ENCODE assay signal across 8 cellular contexts in genomic region chr7:100088621-100089457, GRCh38. TPM values are rescaled to one million over a fixed set of nuclear protein-coding genes. Genes with fewer than 3 reads are reported as not detected.
DNase-seq lines count a peak whose midpoint lies in the region; ATAC-seq and TF ChIP-seq lines count a peak whose summit lies in the region.

TSS of gene COPS6 (plus strand) at chr7:100088969. CDS start at chr7:100088991, 22 bp downstream.

- in situ Hi-C loops in astrocyte of the cerebellum (cut with HindIII; ENCODE audit: low sequenced_read_pairs) = no loop called here

- no peaks in the 10 kb centered on the region for H3K27me3 ChIP-seq in CD4-positive, alpha-beta memory T cell (ENCODE audit: insufficient read depth, low read length)
- no peaks in the 10 kb centered on the region for H3K27me3 ChIP-seq in uterus

- H3K36me3 ChIP-seq in CD4-positive, alpha-beta memory T cell (ENCODE audit: insufficient read depth, low read length) = peaks cover 37% of the 10 kb centered on the region
- H3K36me3 ChIP-seq in uterus = no peaks in the 10 kb centered on the region

- intact Hi-C loops in CD4-positive, alpha-beta memory T cell (cut with micrococcal nuclease) = loop anchor here (1.0 to 10.0 kb wide), 2 partner anchors 11 to 534 kb away; partner anchors contain the start of genes FAM200A and ZNF655
- intact Hi-C loops in uterus (cut with DNase I; ENCODE audit: low total_unique reads) = no loop called here

- peak within 1 kb of the TSS; percentile 57 to 82 for H3K4me3 ChIP-seq in CD4-positive, alpha-beta memory T cell (ENCODE audit: low read length in 2 of 2)
- H3K4me3 ChIP-seq in astrocyte of the cerebellum (ENCODE audit: low read depth, low read length) (peak within 1 kb of the TSS; percentile 89), uterus (peak within 1 kb of the TSS; percentile 80 to 97)

- peak; percentile 52 for ATAC-seq in GM21447 (IDR thresholded peaks at IDR 0.05; ENCODE audit: unreplicated experiment)

- H3K27me3 Mint-ChIP-seq in CD4-positive, alpha-beta memory T cell = no peaks in the 10 kb centered on the region

- DNase-seq in CD4-positive, alpha-beta memory T cell = peak; percentile 83 to 91 (median 85)
- DNase-seq in NCI-H1092 treated with DMSO at 0.1 percent for 48 hours (lab: John Stamatoyannopoulos, UW) (peak; percentile 79), T-helper 22 cell (ENCODE audit: low read depth) (peak; percentile 80), astrocyte of the cerebellum (ENCODE audit: low read depth) (no peak), hepatic stellate cell (ENCODE audit: low spot score) (peak; percentile 68), renal cortical epithelial cell (ENCODE audit: low read depth) (no peak), uterus (peak; percentile 75 to 82)

- H3K4me1 Mint-ChIP-seq in CD4-positive, alpha-beta memory T cell = peaks cover 15 to 35% (median 27%) of the 10 kb centered on the region in 4 donors

- no peaks in the 10 kb centered on the region for H3K9me3 ChIP-seq in CD4-positive, alpha-beta memory T cell (ENCODE audit: control insufficient read depth in 1 of 2, low read length in 2 of 2)
- no peaks in the 10 kb centered on the region for H3K9me3 ChIP-seq in uterus

- peaks cover 26 to 46% of the 10 kb centered on the region in 2 donors for H3K36me3 Mint-ChIP-seq in CD4-positive, alpha-beta memory T cell

- POLR2A ChIA-PET in CD4-positive, alpha-beta memory T cell (lab: Charles Lee; ENCODE audit: partially characterized antibody) = interaction anchor here (0.6 to 6.2 kb wide), 7 partner anchors 12 to 340 kb away, joined by 3 to 83 read pairs (median 7); partner anchors contain the start of genes AP4M1, CNPY4, MBLAC1 and MCM7

- TF ChIP-seq POLR2A in uterus (IDR thresholded peaks at IDR 0.05) = peak; percentile 52 to 80

- peaks cover 0 to 2% (median 0%) of the 10 kb centered on the region in 8 donors for H3K9me3 Mint-ChIP-seq in CD4-positive, alpha-beta memory T cell

- peak within 1 kb of the TSS; percentile 90 to 97 (median 95) for H3K27ac Mint-ChIP-seq in CD4-positive, alpha-beta memory T cell

- no peak for TF ChIP-seq CTCF in astrocyte of the cerebellum (IDR thresholded peaks at IDR 0.05; ENCODE audit: low read depth, low read length, missing control alignments)
- TF ChIP-seq CTCF in uterus (IDR thresholded peaks at IDR 0.05) = peak in 1 of 4 experiments; percentile 39

- peak within 1 kb of the TSS; percentile 76 for H3K27ac ChIP-seq in CD4-positive, alpha-beta memory T cell (ENCODE audit: low read depth, low read length)
- peak within 1 kb of the TSS; percentile 88 to 95 for H3K27ac ChIP-seq in uterus

- H3K4me3 Mint-ChIP-seq in CD4-positive, alpha-beta memory T cell = peak within 1 kb of the TSS; percentile 86 to 94 (median 91)

- CTCF ChIA-PET in CD4-positive, alpha-beta memory T cell (lab: Charles Lee; ENCODE audit: partially characterized antibody) = interaction anchor here (3.0 kb wide), 1 partner anchor 13 kb away, joined by 19 read pairs; the partner anchor contains the start of genes AP4M1 and MCM7

- H3K4me1 ChIP-seq in CD4-positive, alpha-beta memory T cell (ENCODE audit: insufficient read depth, low read length) = peaks cover 16% of the 10 kb centered on the region
- peaks cover 0 to 10% of the 10 kb centered on the region in 2 donors for H3K4me1 ChIP-seq in uterus

RNA-seq across cellular contexts. Expression of gene COPS6, which starts in this region (rescaled TPM):
- 10 to 100 TPM; 85.5 to 89.2 TPM for total RNA-seq in CD4-positive, alpha-beta memory T cell
- 100 to 1,000 TPM; 155 to 261 TPM for polyA plus RNA-seq in CD4-positive, alpha-beta memory T cell
- total RNA-seq in renal cortical epithelial cell (36.6 and 72.5 TPM in 2 replicates), uterus (100 to 1,000 TPM in 1 of 4 donors, 10 to 100 TPM in 3; 31.8 to 110 (median 53.1) TPM)

Comparison
In these comparisons a context has a peak if more than half of its experiments do, and no peak if none do; other contexts are left out.
1. DNase-seq: peak in CD4-positive, alpha-beta memory T cell (5 of 5), NCI-H1092 treated with DMSO at 0.1 percent for 48 hours (single experiment), T-helper 22 cell (single experiment), hepatic stellate cell (single experiment) and uterus (2 of 2); none in astrocyte of the cerebellum (single experiment) and renal cortical epithelial cell (single experiment).
2. Peak in every context shown above with its lines, with median percentiles within 50 percentile points of each other: H3K4me3 ChIP-seq.